Comparison of ENCODE assay signal across 11 cellular contexts in genomic region chr13:44035400-44035799, GRCh38.
"Had no signal": no experiment of that assay in that cellular context is flagged by ENCODE, and none has a peak within 500 bp of the region (broad histone marks: within the 10 kb centered on the region; RNA-seq: fewer than 3 reads in every experiment).

No MANE protein-coding gene starts in this region.

- H3K9me3 Mint-ChIP-seq: GM23338, HFFc6 had no signal

- H2AFZ ChIP-seq: GM23248 had no signal

- H3K4me3 ChIP-seq: GM23248, GM23338, HAP-1 had no signal

- ATAC-seq: GM23338, HCT116 had no signal

- H3K27ac Mint-ChIP-seq: GM23338, H9, HFFc6 had no signal

- H3K4me3 Mint-ChIP-seq: GM23338, H9, HFFc6 had no signal

- H3K9ac ChIP-seq: GM23248 had no signal

- H3K27ac ChIP-seq: GM23248 had no signal

- DNase-seq: GM23248, GOT3, H7, H9, HCEC 1CT, HFFc6 had no signal

- FAIRE-seq: H1, H54 had no signal

- H3K4me1 ChIP-seq: HAP-1 had no signal

- H3K4me2 ChIP-seq: GM23338 had no signal

- H3K36me3 ChIP-seq: HAP-1 had no signal
